ENCODE assay signal across 9 cellular contexts in the genomic region with DNA sequence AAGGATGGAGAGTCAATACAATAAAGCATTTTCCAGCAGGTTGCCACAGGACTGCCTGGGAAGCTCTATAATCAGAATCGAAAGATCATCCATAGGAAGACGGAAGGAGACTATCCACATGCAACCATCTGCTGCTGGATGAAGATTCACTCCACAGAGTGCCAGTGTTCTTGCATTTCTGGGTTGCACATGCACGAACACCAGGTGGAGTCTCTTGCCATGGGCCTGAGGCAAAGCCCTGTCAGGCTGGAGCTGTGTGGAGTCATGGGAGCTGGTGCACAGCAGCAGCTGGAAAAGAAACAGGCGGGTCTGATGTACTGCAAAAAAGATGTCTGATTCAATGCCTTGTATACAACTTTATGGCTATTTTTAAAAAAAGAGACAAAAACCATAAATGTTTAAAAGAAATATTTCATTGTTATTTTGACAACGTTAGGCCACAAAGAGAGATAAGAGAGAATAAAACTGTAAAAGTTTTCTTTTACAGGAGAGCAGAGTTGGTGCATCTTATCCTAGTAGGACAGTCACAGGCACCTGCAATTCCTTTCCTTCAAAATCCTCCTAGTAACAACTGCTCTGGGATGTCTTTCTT. TPM values are rescaled to one million over a fixed set of nuclear protein-coding genes. Genes with fewer than 3 reads are reported as not detected.
DNase-seq lines count a peak whose midpoint lies in the region; ATAC-seq and TF ChIP-seq lines count a peak whose summit lies in the region.
"Had no signal": no experiment of that assay in that cellular context is flagged by ENCODE, and none has a peak within 500 bp of the region (broad histone marks: within the 10 kb centered on the region; RNA-seq: fewer than 3 reads in every experiment).

No MANE protein-coding gene starts in this region.

- H3K4me3 ChIP-seq in endodermal cell (ENCODE audit: low read length), result no peak overlapping the region

- H3K4me3 Mint-ChIP-seq in endodermal cell (no peak overlapping the region), neural crest cell (no peak overlapping the region)
- H3K4me3 Mint-ChIP-seq: activated T-cell treated with anti-CD3 and anti-CD28 coated beads, Interleukin-2, amount 50 U/mL, for 4 hours had no signal

- DNase-seq in DMS53 (lab: John Stamatoyannopoulos, UW) (peak; percentile 78), NCI-H1930 (lab: John Stamatoyannopoulos, UW) (peak; percentile 2 to 22), endodermal cell (peak; percentile 75), neural crest cell (ENCODE audit: low read depth, low spot score) (peak; percentile 26), foreskin melanocyte (no peak)
- DNase-seq in activated CD4-positive, CD25-positive, alpha-beta regulatory T cell (lab: John Stamatoyannopoulos, UW), result no peak
- no peak for DNase-seq in activated CD8-positive, alpha-beta memory T cell treated with anti-CD3 and anti-CD28 coated beads, Interleukin-2, amount 50 U/mL, for 4 hours
- DNase-seq: activated T-cell treated with anti-CD3 and anti-CD28 coated beads, Interleukin-2, amount 50 U/mL, for 4 hours had no signal

- H3K27me3 ChIP-seq in endodermal cell (ENCODE audit: control insufficient read depth, insufficient read depth, low read length, poor library complexity, severe bottlenecking), result no peaks in the 10 kb centered on the region

- no peaks in the 10 kb centered on the region for H3K36me3 ChIP-seq in endodermal cell (ENCODE audit: control insufficient read depth, insufficient read depth, low read length)

- H3K4me1 ChIP-seq in endodermal cell (ENCODE audit: control insufficient read depth, insufficient read depth, low read length), result peaks cover 6% of the 10 kb centered on the region

- ATAC-seq in HG03159 (IDR thresholded peaks at IDR 0.05; ENCODE audit: unreplicated experiment), result no peak
- ATAC-seq: activated T-cell treated with anti-CD3 and anti-CD28 coated beads, Interleukin-2, amount 50 U/mL, for 4 hours had no signal

- H3K27ac Mint-ChIP-seq in endodermal cell (no peak overlapping the region), neural crest cell (ENCODE audit: unreplicated experiment) (no peak overlapping the region)

- peak; percentile 73 for TF ChIP-seq CTCF in endodermal cell (conservative IDR thresholded peaks at IDR 0.05)
- TF ChIP-seq CTCF in neural crest cell (conservative IDR thresholded peaks at IDR 0.05), result peak; percentile 56

- H3K9me3 Mint-ChIP-seq in endodermal cell (no peaks in the 10 kb centered on the region), neural crest cell (no peaks in the 10 kb centered on the region)

- H3K4me1 Mint-ChIP-seq in endodermal cell, result peaks cover 8% of the 10 kb centered on the region
- peaks cover 4% of the 10 kb centered on the region for H3K4me1 Mint-ChIP-seq in neural crest cell

- H3K9ac ChIP-seq in endodermal cell (ENCODE audit: extremely low read depth, low read length, poor library complexity, severe bottlenecking), result no peak overlapping the region

- H3K27ac ChIP-seq in endodermal cell (ENCODE audit: low read depth, low read length), result no peak overlapping the region

- no peaks in the 10 kb centered on the region for H3K27me3 Mint-ChIP-seq in endodermal cell (ENCODE audit: insufficient read depth)
- peaks cover under 1% of the 10 kb centered on the region for H3K27me3 Mint-ChIP-seq in neural crest cell (ENCODE audit: low read depth)

- H3K36me3 Mint-ChIP-seq in endodermal cell (ENCODE audit: low read depth) (no peaks in the 10 kb centered on the region), neural crest cell (ENCODE audit: low read depth) (no peaks in the 10 kb centered on the region)

- 81 to 95% methylated on average over 4 to 5 of the region's 5 CpGs for WGBS in endodermal cell (ENCODE audit: insufficient coverage in 1 of 2, insufficient read length in 1 of 2), 2 experiments

- no peaks in the 10 kb centered on the region for H3K9me3 ChIP-seq in endodermal cell (ENCODE audit: control insufficient read depth, low read length)

RNA-seq across cellular contexts. Expression of gene FAT3, which starts 12.9 kb away (rescaled TPM):
- total RNA-seq in endodermal cell (10 to 100 TPM; 11.6 to 24.9 TPM), neural crest cell (34.2 and 39.2 TPM in 2 replicates)
- polyA plus RNA-seq in endodermal cell (2013, experiment 1 of 2), result 11.5 TPM
- polyA plus RNA-seq in endodermal cell (2013, experiment 2 of 2), result 12.7 TPM

Comparison
In these comparisons a context has a peak if more than half of its experiments do, and no peak if none do; other contexts are left out.
1. DNase-seq: peak in DMS53 (single experiment), NCI-H1930 (2 of 2), endodermal cell (single experiment) and neural crest cell (single experiment); none in activated CD4-positive, CD25-positive, alpha-beta regulatory T cell (0 of 4), activated CD8-positive, alpha-beta memory T cell treated with anti-CD3 and anti-CD28 coated beads, Interleukin-2, amount 50 U/mL, for 4 hours (single experiment) and foreskin melanocyte (single experiment).